Comparison of ENCODE assay signal across 19 cellular contexts in genomic region chr12:20476551-20476950, GRCh38.
"Had no signal": no experiment of that assay in that cellular context is flagged by ENCODE, and none has a peak within 500 bp of the region (broad histone marks: within the 10 kb centered on the region; RNA-seq: fewer than 3 reads in every experiment).

No MANE protein-coding gene starts in this region.

- H3K36me3 Mint-ChIP-seq: naive thymus-derived CD4-positive, alpha-beta T cell; stimulated activated memory B cell treated with anti-CD40 and anti-IgM and Interleukin-4, amounts not matched to agents 10 μg/mL and 1 μg/mL and 100 μg/mL, for 72 hours had no signal

- H3K4me3 ChIP-seq: dorsolateral prefrontal cortex, prostate gland, right lobe of liver, testis had no signal

- H3K4me3 Mint-ChIP-seq: naive thymus-derived CD4-positive, alpha-beta T cell; stimulated activated memory B cell treated with anti-CD40 and anti-IgM and Interleukin-4, amounts not matched to agents 10 μg/mL and 1 μg/mL and 100 μg/mL, for 72 hours; stimulated activated naive CD8-positive, alpha-beta T cell treated with anti-CD3 and anti-CD28 coated beads, Interleukin-15, amount 100 ng/mL, for 72 hours had no signal

- DNase-seq: cerebellar nuclear complex; cortex of kidney; dorsolateral prefrontal cortex; effector CD8-positive, alpha-beta T cell; foreskin melanocyte; heart left ventricle; hippocampal formation; kidney glomerular epithelial cell; mammary epithelial cell; naive thymus-derived CD4-positive, alpha-beta T cell; occipital lobe; right lobe of liver; stimulated activated CD4-positive, alpha-beta T cell treated with anti-CD3 and anti-CD28 coated beads, Interleukin-4, amount 100 ng/mL, for 24 hours; stimulated activated naive CD8-positive, alpha-beta T cell treated with anti-CD3 and anti-CD28 coated beads, Interleukin-15, amount 100 ng/mL, for 72 hours; testis; trophoblast cell had no signal

- H3K79me2 ChIP-seq: parathyroid adenoma had no signal

- H3K27me3 Mint-ChIP-seq: naive thymus-derived CD4-positive, alpha-beta T cell; stimulated activated memory B cell treated with anti-CD40 and anti-IgM and Interleukin-4, amounts not matched to agents 10 μg/mL and 1 μg/mL and 100 μg/mL, for 72 hours; stimulated activated naive CD8-positive, alpha-beta T cell treated with anti-CD3 and anti-CD28 coated beads, Interleukin-15, amount 100 ng/mL, for 72 hours had no signal

- H3K27ac ChIP-seq: dorsolateral prefrontal cortex, parathyroid adenoma, prostate gland, right lobe of liver, testis had no signal

- H3K27me3 ChIP-seq: dorsolateral prefrontal cortex, heart left ventricle, right lobe of liver, testis had no signal

- H3K9me3 Mint-ChIP-seq: naive thymus-derived CD4-positive, alpha-beta T cell; stimulated activated memory B cell treated with anti-CD40 and anti-IgM and Interleukin-4, amounts not matched to agents 10 μg/mL and 1 μg/mL and 100 μg/mL, for 72 hours; stimulated activated naive CD8-positive, alpha-beta T cell treated with anti-CD3 and anti-CD28 coated beads, Interleukin-15, amount 100 ng/mL, for 72 hours had no signal

- H2AFZ ChIP-seq: parathyroid adenoma had no signal

- H3K36me3 ChIP-seq: heart left ventricle, prostate gland, right lobe of liver had no signal

- H3K4me1 Mint-ChIP-seq: naive thymus-derived CD4-positive, alpha-beta T cell; stimulated activated memory B cell treated with anti-CD40 and anti-IgM and Interleukin-4, amounts not matched to agents 10 μg/mL and 1 μg/mL and 100 μg/mL, for 72 hours; stimulated activated naive CD8-positive, alpha-beta T cell treated with anti-CD3 and anti-CD28 coated beads, Interleukin-15, amount 100 ng/mL, for 72 hours had no signal

- H3K27ac Mint-ChIP-seq: naive thymus-derived CD4-positive, alpha-beta T cell; stimulated activated memory B cell treated with anti-CD40 and anti-IgM and Interleukin-4, amounts not matched to agents 10 μg/mL and 1 μg/mL and 100 μg/mL, for 72 hours; stimulated activated naive CD8-positive, alpha-beta T cell treated with anti-CD3 and anti-CD28 coated beads, Interleukin-15, amount 100 ng/mL, for 72 hours had no signal

- H3K4me1 ChIP-seq: parathyroid adenoma, prostate gland, right lobe of liver, testis had no signal
